In genomic region chr4:47837582-47838294, GRCh38 we compare ENCODE assay signal across 8 cellular contexts. TPM values are rescaled to one million over a fixed set of nuclear protein-coding genes. Genes with fewer than 3 reads are reported as not detected.
A peak's percentile ranks its signal among the peaks of the same experiment; 100 is the strongest.
DNase-seq lines count a peak whose midpoint lies in the region; ATAC-seq and TF ChIP-seq lines count a peak whose summit lies in the region.

TSS of gene CORIN (minus strand) at chr4:47838067. CDS start at chr4:47837949, 118 bp downstream.

- TF ChIP-seq EP300 in stomach (IDR thresholded peaks at IDR 0.05): no peak

- intact Hi-C loops in stomach (cut with DNase I; ENCODE audit: low total_unique reads): no loop called here

- H3K27me3 Mint-ChIP-seq in central memory CD8-positive, alpha-beta T cell: no peaks in the 10 kb centered on the region

- peak within 1 kb of the TSS; percentile 86 for H3K27ac Mint-ChIP-seq in central memory CD8-positive, alpha-beta T cell (ENCODE audit: low read depth)

- H4K20me1 ChIP-seq in OCI-LY1 (ENCODE audit: insufficient read depth, low read length): no peaks in the 10 kb centered on the region

- no peaks in the 10 kb centered on the region for H3F3A ChIP-seq in OCI-LY1 (ENCODE audit: insufficient read depth, low read length)

- H3K27me3 ChIP-seq in OCI-LY1 (ENCODE audit: insufficient read depth, low read length): no peaks in the 10 kb centered on the region
- H3K27me3 ChIP-seq in liver (ENCODE audit: control insufficient read depth in 4 of 4, insufficient read depth in 4 of 4, low read length in 3 of 4): no peaks in the 10 kb centered on the region
- peaks cover 0 to 22% (median 9%) of the 10 kb centered on the region in 3 donors for H3K27me3 ChIP-seq in stomach

- H3K9ac ChIP-seq in OCI-LY1 (ENCODE audit: low read length) (peak within 1 kb of the TSS; percentile 7; the same call in 1 of the 2 replicates), liver (ENCODE audit: low read depth in 1 of 2, low read length in 2 of 2) (peak within 1 kb of the TSS in 1 of 2 donors; percentile 36)

- ATAC-seq in central memory CD8-positive, alpha-beta T cell (replicated peaks; ENCODE audit: extremely low read depth, poor library complexity, severe bottlenecking): peak; percentile 9

- TF ChIP-seq CTCF in GM12864 (IDR thresholded peaks at IDR 0.05; ENCODE audit: low read depth, low read length, missing control alignments): no peak
- TF ChIP-seq CTCF in HFF-Myc (IDR thresholded peaks at IDR 0.05; ENCODE audit: low read depth, low read length, missing control alignments): no peak
- TF ChIP-seq CTCF in OCI-LY1 (IDR thresholded peaks at IDR 0.05; ENCODE audit: low read length): no peak
- TF ChIP-seq CTCF in liver (IDR thresholded peaks at IDR 0.05; ENCODE audit: low read depth, low read length, missing input control): no peak
- no peak for TF ChIP-seq CTCF in stomach (IDR thresholded peaks at IDR 0.05)

- H3K4me3 Mint-ChIP-seq in central memory CD8-positive, alpha-beta T cell: peak within 1 kb of the TSS; percentile 89

- H3K9me3 ChIP-seq in OCI-LY1 (ENCODE audit: low read length) (0 out of 2 replicates have a peak, but pooled peaks cover 2% of the 10 kb centered on the region), liver (ENCODE audit: control insufficient read depth in 4 of 4, low read length in 3 of 4) (peaks cover 0 to 3% (median 0%) of the 10 kb centered on the region in 4 donors), stomach (peaks cover 0 to 5% (median 0%) of the 10 kb centered on the region in 4 donors)

- H3K4me1 ChIP-seq in OCI-LY1 (ENCODE audit: insufficient read depth, low read length, severe bottlenecking) (peaks cover 13% of the 10 kb centered on the region), liver (ENCODE audit: control insufficient read depth in 4 of 4, insufficient read depth in 4 of 4, low read length in 3 of 4) (peaks cover 2 to 26% (median 17%) of the 10 kb centered on the region in 4 donors), stomach (peaks cover 21 to 32% (median 28%) of the 10 kb centered on the region in 4 donors)

- peaks cover 34% of the 10 kb centered on the region for H3K4me1 Mint-ChIP-seq in central memory CD8-positive, alpha-beta T cell

- no peak within 1 kb of the TSS for H2AFZ ChIP-seq in OCI-LY1 (ENCODE audit: low read length)

- H3K9me3 Mint-ChIP-seq in central memory CD8-positive, alpha-beta T cell: no peaks in the 10 kb centered on the region

- H3K36me3 Mint-ChIP-seq in central memory CD8-positive, alpha-beta T cell (ENCODE audit: insufficient read depth): peaks cover 3% of the 10 kb centered on the region

- 4% methylated on average over 45 of the region's 45 CpGs for WGBS in liver
- WGBS in stomach, 5 donors: 1 to 4% (median 3%) methylated on average over 23 to 45 of the region's 45 CpGs

- TF ChIP-seq RAD21 in liver (IDR thresholded peaks at IDR 0.05): no peak

- H3K4me3 ChIP-seq in GM12864 (ENCODE audit: low read depth, low read length): peak within 1 kb of the TSS; percentile 60
- peak within 1 kb of the TSS; percentile 49 for H3K4me3 ChIP-seq in HFF-Myc (replicated peaks; ENCODE audit: low read depth, low read length)
- H3K4me3 ChIP-seq in OCI-LY1 (ENCODE audit: low read depth, low read length, poor library complexity, severe bottlenecking): peak within 1 kb of the TSS; percentile 53
- H3K4me3 ChIP-seq in liver (ENCODE audit: low read depth in 1 of 3, low read length in 3 of 3): peak within 1 kb of the TSS; percentile 62 to 82 (median 68)
- peak within 1 kb of the TSS; percentile 51 to 62 (median 55) for H3K4me3 ChIP-seq in stomach

- no peak for TF ChIP-seq POLR2A in stomach (IDR thresholded peaks at IDR 0.05)

- no peaks in the 10 kb centered on the region for H3K9me2 ChIP-seq in OCI-LY1 (ENCODE audit: low read depth, low read length)

- H3K27ac ChIP-seq in OCI-LY1 (ENCODE audit: low read depth, low read length, poor library complexity, severe bottlenecking) (no peak within 1 kb of the TSS), liver (ENCODE audit: low read depth in 1 of 2, low read length in 2 of 2) (no peak within 1 kb of the TSS), stomach (peak within 1 kb of the TSS in 1 of 5 donors; percentile 35)

- DNase-seq in GM12864 (ENCODE audit: low read depth) (no peak), HFF-Myc (ENCODE audit: extremely low read depth, low read depth) (no peak), stomach (no peak), GM19240 (ENCODE audit: insufficient read length, low spot score) (no peak)
- no peak for DNase-seq in central memory CD8-positive, alpha-beta T cell (ENCODE audit: low spot score in 2 of 2)
- no peak for DNase-seq in NK-92 treated with Interleukin-12 subunit alpha and Interleukin-12 subunit beta, amount 100 ng/mL, for 24 hours (lab: John Stamatoyannopoulos, UW)

- H3K79me2 ChIP-seq in OCI-LY1 (ENCODE audit: insufficient read depth, low read length): no peaks in the 10 kb centered on the region

- peak within 1 kb of the TSS; percentile 85 for H3K4me2 ChIP-seq in OCI-LY1 (ENCODE audit: low read length)

- H3K36me3 ChIP-seq in OCI-LY1 (ENCODE audit: insufficient read depth, low read length) (peaks cover 7% of the 10 kb centered on the region), liver (ENCODE audit: control insufficient read depth in 4 of 4, insufficient read depth in 3 of 4, low read depth in 1 of 4, low read length in 3 of 4) (peaks cover 0 to 2% (median 0%) of the 10 kb centered on the region in 4 donors), stomach (peaks cover 0 to 10% (median 7%) of the 10 kb centered on the region in 4 donors)

TF ChIP-seq in liver, 16 proteins besides CTCF, POLR2A, EP300 and RAD21:
- TF ChIP-seq HNF4G (IDR thresholded peaks at IDR 0.05) (no peak), EGR1 (IDR thresholded peaks at IDR 0.05; ENCODE audit: low read depth in 2 of 2) (no peak)

RNA-seq across cellular contexts. Expression of gene CORIN, which starts in this region (rescaled TPM):
- total RNA-seq in liver: under 1 TPM; 0.17 to 0.23 TPM
- polyA plus RNA-seq in liver: under 1 TPM; 0.02 to 0.13 TPM
- total RNA-seq in stomach: 1 to 10 TPM in 2 of 5 donors, under 1 TPM in 1, not detected in 2; 0.45 to 1.7 (median 1.1) TPM
- under 1 TPM; 0.31 to 0.33 (median 0.31) TPM for polyA plus RNA-seq in stomach
